ENCODE assay signal across 8 cellular contexts in genomic region chr1:236281286-236282158, GRCh38. TPM values are rescaled to one million over a fixed set of nuclear protein-coding genes. Genes with fewer than 3 reads are reported as not detected.
DNase-seq lines count a peak whose midpoint lies in the region; ATAC-seq and TF ChIP-seq lines count a peak whose summit lies in the region.

Gene ERO1B, minus strand, starts transcription at chr1:236281958. Its CDS starts 175 bp downstream, at chr1:236281783.

- TF ChIP-seq CTCF in WI38 (IDR thresholded peaks at IDR 0.05; ENCODE audit: low read depth, low read length) (no peak), cardiac fibroblast (IDR thresholded peaks at IDR 0.05; ENCODE audit: low read depth, low read length) (no peak)

- H3K36me3 Mint-ChIP-seq in immature natural killer cell: peaks cover 0 to 3% (median 0%) of the 10 kb centered on the region in 3 donors

- peaks cover 2 to 3% (median 3%) of the 10 kb centered on the region in 3 donors for H3K27me3 Mint-ChIP-seq in immature natural killer cell (ENCODE audit: low read depth in 3 of 3)

- ATAC-seq in GM18907 (IDR thresholded peaks at IDR 0.05; ENCODE audit: unreplicated experiment) (peak; percentile 84), HG03139 (IDR thresholded peaks at IDR 0.05; ENCODE audit: unreplicated experiment) (peak; percentile 77)

- peak within 1 kb of the TSS; percentile 79 for H3K4me3 ChIP-seq in WI38 (ENCODE audit: low read depth, low read length)
- H3K4me3 ChIP-seq in cardiac fibroblast (replicated peaks in 1 of 2; ENCODE audit: low read depth in 2 of 2, low read length in 2 of 2): peak within 1 kb of the TSS; percentile 67 to 84

- peaks cover 21 to 30% of the 10 kb centered on the region in 2 donors for H3K4me1 Mint-ChIP-seq in immature natural killer cell

- H3K4me3 Mint-ChIP-seq in immature natural killer cell: peak within 1 kb of the TSS; percentile 82 to 98 (median 94)

- H3K9me3 Mint-ChIP-seq in immature natural killer cell: no peaks in the 10 kb centered on the region

- DNase-seq in AG08396 (ENCODE audit: low spot score) (peak; percentile 97), NCI-H2196 treated with DMSO at 0.1 percent for 48 hours (lab: John Stamatoyannopoulos, UW; ENCODE audit: unreplicated experiment) (peak; percentile 69), cardiac fibroblast (ENCODE audit: low read depth in 2 of 2) (peak; percentile 92 to 95), immature natural killer cell (peak; percentile 97 to 98 (median 97)), smooth muscle cell of the brain vasculature (ENCODE audit: low read depth, low spot score) (peak; percentile 90)

- peak within 1 kb of the TSS; percentile 70 to 93 (median 85) for H3K27ac Mint-ChIP-seq in immature natural killer cell

RNA-seq across cellular contexts. Expression of gene ERO1B, which starts in this region (rescaled TPM):
- 1 to 10 TPM; 2.0 to 2.1 (median 2.0) TPM for polyA plus RNA-seq in immature natural killer cell

Comparison
In these comparisons a context has a peak if more than half of its experiments do, and no peak if none do; other contexts are left out.
1. Peak in every context shown above with its lines: DNase-seq, ATAC-seq and H3K4me3 ChIP-seq.